Comparison of ENCODE assay signal across 1 cellular context in the genomic region with DNA sequence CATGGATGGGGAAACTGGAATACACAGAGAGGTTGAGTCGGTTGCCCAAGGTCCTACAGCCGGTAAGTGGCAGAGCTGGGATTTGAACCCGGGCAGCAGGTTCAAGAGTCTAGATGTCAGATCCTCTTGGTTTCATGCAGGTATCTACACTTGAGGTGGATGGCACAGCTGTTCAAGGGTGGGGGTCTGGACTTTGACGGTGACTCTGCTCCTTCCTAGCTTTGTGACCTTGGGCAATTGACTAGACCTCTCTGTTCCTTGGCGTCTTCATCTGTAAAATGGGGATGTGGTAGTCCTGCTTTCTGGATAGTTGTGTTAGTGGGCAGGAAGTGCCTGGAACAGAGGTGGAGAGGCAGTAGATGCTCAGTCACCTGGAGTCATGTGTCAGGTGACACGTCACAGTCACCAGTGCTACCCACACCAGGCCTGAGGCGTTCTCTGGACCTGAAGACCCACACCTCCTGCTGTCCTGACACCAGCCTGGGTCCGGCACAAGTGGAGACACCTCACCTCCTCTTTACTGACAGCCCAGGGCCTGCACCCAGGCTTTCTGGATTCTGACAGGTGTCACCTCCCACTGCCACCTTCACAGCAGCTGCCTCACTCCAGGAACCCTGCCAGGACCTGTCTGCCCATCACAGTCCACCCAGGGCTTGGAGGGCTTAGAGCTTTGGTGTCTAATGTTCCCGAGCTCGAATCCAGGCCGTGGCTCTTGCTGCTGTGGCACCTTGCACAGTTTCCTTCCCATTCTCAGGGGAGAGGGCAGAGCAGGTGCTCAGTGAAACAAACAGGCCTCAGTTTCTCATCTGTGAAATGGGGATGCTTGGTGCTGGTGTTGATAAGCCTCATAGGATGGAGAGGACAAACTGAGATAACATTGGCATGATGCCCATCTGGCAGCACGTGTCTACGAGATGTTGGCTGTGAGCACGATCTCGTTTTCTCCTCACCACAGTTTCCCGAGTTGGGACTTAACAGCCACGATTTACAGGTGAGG.
TF ChIP-seq lines count a peak whose summit lies in the region.

No MANE protein-coding gene starts in this region.

TF ChIP-seq in IMR-90, 13 proteins besides CTCF, POLR2A, EP300 and RAD21:
- TF ChIP-seq FOS (IDR thresholded peaks at IDR 0.05; ENCODE audit: low read depth, low read length) (no peak), SMC3 (IDR thresholded peaks at IDR 0.05; ENCODE audit: low read depth, low read length) (no peak)
